Comparison of ENCODE assay signal across 13 cellular contexts in genomic region chr17:48552453-48553189, GRCh38. TPM values are rescaled to one million over a fixed set of nuclear protein-coding genes. Genes with fewer than 3 reads are reported as not detected.
DNase-seq lines count a peak whose midpoint lies in the region; ATAC-seq and TF ChIP-seq lines count a peak whose summit lies in the region.
"Had no signal": no experiment of that assay in that cellular context is flagged by ENCODE, and none has a peak within 500 bp of the region (broad histone marks: within the 10 kb centered on the region; RNA-seq: fewer than 3 reads in every experiment).

No MANE protein-coding gene starts in this region.

- H3K4me1 ChIP-seq in adipocyte (ENCODE audit: control insufficient read depth, insufficient read depth, low read length) (peaks cover 59% of the 10 kb centered on the region), iPS-15b (ENCODE audit: control insufficient read depth, insufficient read depth, low read length) (peaks cover 19% of the 10 kb centered on the region), gastrocnemius medialis (peaks cover 6 to 21% of the 10 kb centered on the region in 2 donors)
- H3K4me1 ChIP-seq in effector memory CD4-positive, alpha-beta T cell (ENCODE audit: control insufficient read depth, insufficient read depth, low read length, poor library complexity, severe bottlenecking) = peaks cover 5% of the 10 kb centered on the region

- H3K27me3 ChIP-seq in adipocyte (replicated peaks; ENCODE audit: control insufficient read depth, insufficient read depth, low read length) = no peaks in the 10 kb centered on the region
- peaks cover 95% of the 10 kb centered on the region for H3K27me3 ChIP-seq in iPS-15b (ENCODE audit: control insufficient read depth, insufficient read depth, low read length)
- peaks cover 15 to 30% (median 16%) of the 10 kb centered on the region in 3 donors for H3K27me3 ChIP-seq in gastrocnemius medialis
- H3K27me3 ChIP-seq in effector memory CD4-positive, alpha-beta T cell (replicated peaks; ENCODE audit: control insufficient read depth, insufficient read depth, low read length, poor library complexity, severe bottlenecking) = no peaks in the 10 kb centered on the region

- peaks cover 18% of the 10 kb centered on the region for H3K36me3 ChIP-seq in adipocyte (ENCODE audit: control insufficient read depth, insufficient read depth, low read length, severe bottlenecking)
- no peaks in the 10 kb centered on the region for H3K36me3 ChIP-seq in iPS-15b (ENCODE audit: control insufficient read depth, insufficient read depth, low read length)
- no peaks in the 10 kb centered on the region for H3K36me3 ChIP-seq in gastrocnemius medialis
- no peaks in the 10 kb centered on the region for H3K36me3 ChIP-seq in effector memory CD4-positive, alpha-beta T cell (ENCODE audit: control insufficient read depth, insufficient read depth, low read length)

- ATAC-seq in gastrocnemius medialis (no peak), GM19328 (IDR thresholded peaks at IDR 0.05; ENCODE audit: unreplicated experiment) (no peak), GM21717 (IDR thresholded peaks at IDR 0.05; ENCODE audit: unreplicated experiment) (no peak)

- H3K4me3 ChIP-seq in adipocyte (ENCODE audit: low read length) = peak overlapping the region; percentile 78
- peak overlapping the region; percentile 30 for H3K4me3 ChIP-seq in iPS-15b (ENCODE audit: low read depth, low read length)
- no peak overlapping the region for H3K4me3 ChIP-seq in gastrocnemius medialis
- H3K4me3 ChIP-seq in effector memory CD4-positive, alpha-beta T cell (ENCODE audit: insufficient read depth, low read depth, low read length, poor library complexity, severe bottlenecking) = no peak overlapping the region
- H3K4me3 ChIP-seq: lung had no signal

- H3K9me3 ChIP-seq in adipocyte (ENCODE audit: control insufficient read depth, low read length) = no peaks in the 10 kb centered on the region
- H3K9me3 ChIP-seq in iPS-15b (ENCODE audit: control insufficient read depth, insufficient read depth, low read length) = no peaks in the 10 kb centered on the region
- H3K9me3 ChIP-seq in gastrocnemius medialis = no peaks in the 10 kb centered on the region
- H3K9me3 ChIP-seq in effector memory CD4-positive, alpha-beta T cell (ENCODE audit: control insufficient read depth, low read length) = no peaks in the 10 kb centered on the region

- H3K27ac ChIP-seq in gastrocnemius medialis = peak overlapping the region in 3 of 4 donors; percentile 31 to 48 (median 42)
- no peak overlapping the region for H3K27ac ChIP-seq in effector memory CD4-positive, alpha-beta T cell (ENCODE audit: insufficient read depth, low read length, poor library complexity, severe bottlenecking)

- TF ChIP-seq CTCF in GM20000 (IDR thresholded peaks at IDR 0.05; ENCODE audit: extremely low read depth, missing control alignments) (no peak), gastrocnemius medialis (IDR thresholded peaks at IDR 0.05 in 4 of 5, conservative IDR thresholded peaks at IDR 0.05 in 1 of 5) (no peak)

- DNase-seq in GM20000 (ENCODE audit: low spot score) = peak; percentile 70
- DNase-seq in adipocyte (ENCODE audit: low read depth) = no peak
- DNase-seq in gastrocnemius medialis = no peak
- no peak for DNase-seq in EL
- DNase-seq in effector memory CD4-positive, alpha-beta T cell = no peak
- DNase-seq: activated CD4-positive, alpha-beta T cell treated with anti-CD3 and anti-CD28 coated beads for 1 hour; GF-D8; MM.1S had no signal

- in situ Hi-C loops in gastrocnemius medialis (cut with MboI; ENCODE audit: low sequenced_read_pairs in 4 of 4) = no loop called here

- no peak for TF ChIP-seq POLR2A in gastrocnemius medialis (IDR thresholded peaks at IDR 0.05)

- intact Hi-C loops in gastrocnemius medialis (cut with DNase I; ENCODE audit: low total_unique reads) = no loop called here

- H3K9ac ChIP-seq in adipocyte (ENCODE audit: low read length) = peak overlapping the region; percentile 84
- H3K9ac ChIP-seq in iPS-15b (ENCODE audit: low read depth, low read length) = no peak overlapping the region

RNA-seq across cellular contexts. Expression of gene HOXB2, which starts 7.7 kb away (rescaled TPM):
- 10 to 100 TPM in 2 of 4 donors, 1 to 10 TPM in 2; 4.1 to 22.1 (median 10.4) TPM for total RNA-seq in gastrocnemius medialis

RNA-seq across cellular contexts. Expression of gene HOXB1, which starts 21.8 kb away (rescaled TPM):
- not detected for total RNA-seq in gastrocnemius medialis
- total RNA-seq: glomerular endothelial cell, lung had no signal

RNA-seq across cellular contexts. Expression of gene HOXB4, which starts 25.5 kb away (rescaled TPM):
- total RNA-seq in gastrocnemius medialis = 1 to 10 TPM in 1 of 4 donors, under 1 TPM in 3; 0.18 to 1.8 (median 0.51) TPM

RNA-seq across cellular contexts. Expression of gene HOXB3, which starts 37.4 kb away (rescaled TPM):
- total RNA-seq in gastrocnemius medialis = 1 to 10 TPM; 1.3 to 5.5 (median 2.2) TPM

RNA-seq across cellular contexts. Expression of gene HOXB5, which starts 41.0 kb away (rescaled TPM):
- total RNA-seq in gastrocnemius medialis = not detected

Comparison
In these comparisons a context has a peak if more than half of its experiments do, and no peak if none do; other contexts are left out.
1. H3K4me3 ChIP-seq: peak in adipocyte (single experiment) and iPS-15b (single experiment); none in gastrocnemius medialis (0 of 4) and effector memory CD4-positive, alpha-beta T cell (single experiment).